Comparison of ENCODE assay signal across 2 cellular contexts in the genomic region with DNA sequence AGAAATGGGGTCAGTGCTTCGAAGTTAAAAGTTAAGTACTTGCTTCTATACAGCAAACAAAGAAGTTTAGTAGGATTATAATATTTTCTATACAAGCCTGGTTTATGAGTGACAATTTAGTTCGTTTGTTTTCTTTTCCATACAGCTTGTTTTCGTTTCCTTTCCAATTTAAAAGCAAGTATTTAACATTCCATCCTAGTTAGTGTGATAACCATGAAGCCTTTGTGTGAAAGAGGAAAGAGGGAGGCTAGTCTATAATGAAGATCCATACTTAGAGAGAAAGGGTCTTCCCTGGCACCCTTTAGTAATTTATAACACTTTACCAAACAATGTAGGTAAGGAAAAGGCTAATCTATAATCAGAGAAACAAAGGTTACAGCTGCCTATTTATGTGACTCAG.
TF ChIP-seq lines count a peak whose summit lies in the region.

No MANE protein-coding gene starts in this region.

TF ChIP-seq in SK-N-SH, 30 proteins besides CTCF, POLR2A, EP300 and RAD21 (continued from another document):
- TF ChIP-seq, protein P1, sequence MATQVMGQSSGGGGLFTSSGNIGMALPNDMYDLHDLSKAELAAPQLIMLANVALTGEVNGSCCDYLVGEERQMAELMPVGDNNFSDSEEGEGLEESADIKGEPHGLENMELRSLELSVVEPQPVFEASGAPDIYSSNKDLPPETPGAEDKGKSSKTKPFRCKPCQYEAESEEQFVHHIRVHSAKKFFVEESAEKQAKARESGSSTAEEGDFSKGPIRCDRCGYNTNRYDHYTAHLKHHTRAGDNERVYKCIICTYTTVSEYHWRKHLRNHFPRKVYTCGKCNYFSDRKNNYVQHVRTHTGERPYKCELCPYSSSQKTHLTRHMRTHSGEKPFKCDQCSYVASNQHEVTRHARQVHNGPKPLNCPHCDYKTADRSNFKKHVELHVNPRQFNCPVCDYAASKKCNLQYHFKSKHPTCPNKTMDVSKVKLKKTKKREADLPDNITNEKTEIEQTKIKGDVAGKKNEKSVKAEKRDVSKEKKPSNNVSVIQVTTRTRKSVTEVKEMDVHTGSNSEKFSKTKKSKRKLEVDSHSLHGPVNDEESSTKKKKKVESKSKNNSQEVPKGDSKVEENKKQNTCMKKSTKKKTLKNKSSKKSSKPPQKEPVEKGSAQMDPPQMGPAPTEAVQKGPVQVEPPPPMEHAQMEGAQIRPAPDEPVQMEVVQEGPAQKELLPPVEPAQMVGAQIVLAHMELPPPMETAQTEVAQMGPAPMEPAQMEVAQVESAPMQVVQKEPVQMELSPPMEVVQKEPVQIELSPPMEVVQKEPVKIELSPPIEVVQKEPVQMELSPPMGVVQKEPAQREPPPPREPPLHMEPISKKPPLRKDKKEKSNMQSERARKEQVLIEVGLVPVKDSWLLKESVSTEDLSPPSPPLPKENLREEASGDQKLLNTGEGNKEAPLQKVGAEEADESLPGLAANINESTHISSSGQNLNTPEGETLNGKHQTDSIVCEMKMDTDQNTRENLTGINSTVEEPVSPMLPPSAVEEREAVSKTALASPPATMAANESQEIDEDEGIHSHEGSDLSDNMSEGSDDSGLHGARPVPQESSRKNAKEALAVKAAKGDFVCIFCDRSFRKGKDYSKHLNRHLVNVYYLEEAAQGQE (IDR thresholded peaks at IDR 0.05; ENCODE audit: low read depth, low read length) = no peak
- TF ChIP-seq, protein P2, sequence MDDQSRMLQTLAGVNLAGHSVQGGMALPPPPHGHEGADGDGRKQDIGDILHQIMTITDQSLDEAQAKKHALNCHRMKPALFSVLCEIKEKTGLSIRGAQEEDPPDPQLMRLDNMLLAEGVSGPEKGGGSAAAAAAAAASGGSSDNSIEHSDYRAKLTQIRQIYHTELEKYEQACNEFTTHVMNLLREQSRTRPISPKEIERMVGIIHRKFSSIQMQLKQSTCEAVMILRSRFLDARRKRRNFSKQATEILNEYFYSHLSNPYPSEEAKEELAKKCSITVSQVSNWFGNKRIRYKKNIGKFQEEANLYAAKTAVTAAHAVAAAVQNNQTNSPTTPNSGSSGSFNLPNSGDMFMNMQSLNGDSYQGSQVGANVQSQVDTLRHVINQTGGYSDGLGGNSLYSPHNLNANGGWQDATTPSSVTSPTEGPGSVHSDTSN (IDR thresholded peaks at IDR 0.05) = no peak

TF ChIP-seq in SK-N-SH treated with all-trans-retinoic acid at 6 μM for 48 hours, 23 proteins besides CTCF, POLR2A, EP300 and RAD21 (continued from another document):
- TF ChIP-seq, protein P3, sequence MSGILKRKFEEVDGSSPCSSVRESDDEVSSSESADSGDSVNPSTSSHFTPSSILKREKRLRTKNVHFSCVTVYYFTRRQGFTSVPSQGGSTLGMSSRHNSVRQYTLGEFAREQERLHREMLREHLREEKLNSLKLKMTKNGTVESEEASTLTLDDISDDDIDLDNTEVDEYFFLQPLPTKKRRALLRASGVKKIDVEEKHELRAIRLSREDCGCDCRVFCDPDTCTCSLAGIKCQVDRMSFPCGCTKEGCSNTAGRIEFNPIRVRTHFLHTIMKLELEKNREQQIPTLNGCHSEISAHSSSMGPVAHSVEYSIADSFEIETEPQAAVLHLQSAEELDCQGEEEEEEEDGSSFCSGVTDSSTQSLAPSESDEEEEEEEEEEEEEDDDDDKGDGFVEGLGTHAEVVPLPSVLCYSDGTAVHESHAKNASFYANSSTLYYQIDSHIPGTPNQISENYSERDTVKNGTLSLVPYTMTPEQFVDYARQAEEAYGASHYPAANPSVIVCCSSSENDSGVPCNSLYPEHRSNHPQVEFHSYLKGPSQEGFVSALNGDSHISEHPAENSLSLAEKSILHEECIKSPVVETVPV (CRISPR knock-in tag; IDR thresholded peaks at IDR 0.05) = no peak
- TF ChIP-seq TOX (CRISPR knock-in tag; IDR thresholded peaks at IDR 0.05; ENCODE audit: borderline replicate concordance) = no peak
